Comparison of ENCODE assay signal across 8 cellular contexts in genomic region chr7:74482629-74483401, GRCh38. TPM values are rescaled to one million over a fixed set of nuclear protein-coding genes. Genes with fewer than 3 reads are reported as not detected.
DNase-seq lines count a peak whose midpoint lies in the region; TF ChIP-seq lines count a peak whose summit lies in the region.

No MANE protein-coding gene starts in this region.

- TF ChIP-seq CTCF in dorsolateral prefrontal cortex (IDR thresholded peaks at IDR 0.05 in 54 of 56, conservative IDR thresholded peaks at IDR 0.05 in 2 of 56; ENCODE audit: low read depth in 1 of 56, partially characterized antibody in 56 of 56): no peak

- peak overlapping the region in 40 of 59 donors; percentile 3 to 96 (median 64) for H3K27ac ChIP-seq in dorsolateral prefrontal cortex

- H3K4me3 ChIP-seq in dorsolateral prefrontal cortex: no peak overlapping the region

- intact Hi-C loops in dorsolateral prefrontal cortex (cut with DNase I): no loop called here

- in situ Hi-C loops in G401 (cut with HindIII; ENCODE audit: low sequenced_read_pairs): no loop called here

- peak; percentile 75 for DNase-seq in AG20443 (ENCODE audit: low spot score)
- peak; percentile 84 for DNase-seq in MV-4-11 (lab: John Stamatoyannopoulos, UW)
- no peak for DNase-seq in dorsolateral prefrontal cortex
- peak; percentile 97 for DNase-seq in non-pigmented ciliary epithelial cell (ENCODE audit: low read depth)
- no peak for DNase-seq in stimulated activated CD8-positive, alpha-beta memory T cell treated with anti-CD3 and anti-CD28 coated beads, Interleukin-4, amount 100 ng/mL, for 48 hours
- no peak for DNase-seq in SW 1271 (lab: John Stamatoyannopoulos, UW)
- DNase-seq in DMS53 (lab: John Stamatoyannopoulos, UW): no peak
- DNase-seq in G401 (ENCODE audit: low spot score): no peak

- no peaks in the 10 kb centered on the region for H3K27me3 ChIP-seq in dorsolateral prefrontal cortex

RNA-seq across cellular contexts. Expression of gene GTF2IRD1, which starts 29.1 kb away (rescaled TPM):
- total RNA-seq in dorsolateral prefrontal cortex: 10 to 100 TPM; 13.2 to 37.2 (median 22.2) TPM
- 19.4 and 28.3 TPM in 2 replicates for total RNA-seq in G401 (2014; rRNA removed; shearing (Covaris generic))

Comparison
In these comparisons a context has a peak if more than half of its experiments do, and no peak if none do; other contexts are left out.
1. DNase-seq: peak in AG20443 (single experiment), MV-4-11 (single experiment) and non-pigmented ciliary epithelial cell (single experiment); none in dorsolateral prefrontal cortex (0 of 10), stimulated activated CD8-positive, alpha-beta memory T cell treated with anti-CD3 and anti-CD28 coated beads, Interleukin-4, amount 100 ng/mL, for 48 hours (single experiment), SW 1271 (0 of 2), DMS53 (single experiment) and G401 (single experiment).